ENCODE assay signal across 11 cellular contexts in genomic region chrX:13761606-13762005, GRCh38. TPM values are rescaled to one million over a fixed set of nuclear protein-coding genes. Genes with fewer than 3 reads are reported as not detected.
DNase-seq lines count a peak whose midpoint lies in the region; ATAC-seq and TF ChIP-seq lines count a peak whose summit lies in the region.
"Had no signal": no experiment of that assay in that cellular context is flagged by ENCODE, and none has a peak within 500 bp of the region (broad histone marks: within the 10 kb centered on the region; RNA-seq: fewer than 3 reads in every experiment).

No MANE protein-coding gene starts in this region.

- H3K4me1 ChIP-seq in mesendoderm (ENCODE audit: control insufficient read depth, low read depth, low read length) (no peaks in the 10 kb centered on the region), ovary (ENCODE audit: insufficient read depth) (no peaks in the 10 kb centered on the region)

- H3K4ac ChIP-seq in mesendoderm (ENCODE audit: low read depth, low read length): no peak overlapping the region

- no peak for TF ChIP-seq CTCF in ovary (IDR thresholded peaks at IDR 0.05)

- H3K27me3 ChIP-seq in mesendoderm (ENCODE audit: insufficient read depth, low read length, poor library complexity) (no peaks in the 10 kb centered on the region), ovary (no peaks in the 10 kb centered on the region)
- H3K27me3 ChIP-seq: tibial artery had no signal

- no peak overlapping the region for H4K8ac ChIP-seq in mesendoderm (ENCODE audit: low read depth, low read length)

- ATAC-seq in GM19025 (IDR thresholded peaks at IDR 0.05; ENCODE audit: low read depth, unreplicated experiment): peak; percentile 48
- peak; percentile 73 for ATAC-seq in HG02759 (IDR thresholded peaks at IDR 0.05; ENCODE audit: unreplicated experiment)
- no peak for ATAC-seq in left lobe of liver

- no peaks in the 10 kb centered on the region for H3K9me3 ChIP-seq in ovary
- H3K9me3 ChIP-seq: tibial artery had no signal

- no peak overlapping the region for H4K5ac ChIP-seq in mesendoderm (ENCODE audit: low read length)

- no peak overlapping the region for H2BK120ac ChIP-seq in mesendoderm (ENCODE audit: low read depth, low read length)

- H3K79me1 ChIP-seq in mesendoderm (ENCODE audit: low read length): no peaks in the 10 kb centered on the region

- no peak overlapping the region for H3K18ac ChIP-seq in mesendoderm (ENCODE audit: low read length)

- H3K23ac ChIP-seq in mesendoderm (ENCODE audit: low read length): no peak overlapping the region

- no peak overlapping the region for H3K4me3 ChIP-seq in mesendoderm (ENCODE audit: low read length)
- no peak overlapping the region for H3K4me3 ChIP-seq in ovary
- H3K4me3 ChIP-seq: tibial artery had no signal

- H3K36me3 ChIP-seq in mesendoderm (ENCODE audit: control insufficient read depth, insufficient read depth, low read length) (no peaks in the 10 kb centered on the region), ovary (no peaks in the 10 kb centered on the region)

- no peak overlapping the region for H2AK5ac ChIP-seq in mesendoderm (ENCODE audit: low read length)

- H3K79me2 ChIP-seq in mesendoderm (ENCODE audit: control insufficient read depth, insufficient read depth, low read length): no peaks in the 10 kb centered on the region

- WGBS in mesendoderm (ENCODE audit: extremely low coverage, insufficient coverage, low lambda C conversion rate): no CpG with 5 or more reads among the region's 5 CpGs
- WGBS in ovary, 3 donors: 56 to 65% (median 59%) methylated on average over 5 of the region's 5 CpGs

- no peak overlapping the region for H3K4me2 ChIP-seq in mesendoderm (ENCODE audit: low read length)

- no peak overlapping the region for H3K27ac ChIP-seq in mesendoderm (ENCODE audit: low read depth, low read length)
- no peak overlapping the region for H3K27ac ChIP-seq in ovary
- H3K27ac ChIP-seq: tibial artery had no signal

- H3K9ac ChIP-seq in mesendoderm (ENCODE audit: low read length): no peak overlapping the region

- H3K56ac ChIP-seq in mesendoderm (ENCODE audit: low read length): no peak overlapping the region

- DNase-seq in NOMO-1 treated with dmso at 0.1 percent for 144 hours (lab: John Stamatoyannopoulos, UW; ENCODE audit: unreplicated experiment): peak; percentile 67
- peak; percentile 54 for DNase-seq in mesendoderm
- DNase-seq in ovary: no peak
- DNase-seq in NCI-H2029 (lab: John Stamatoyannopoulos, UW): no peak
- no peak for DNase-seq in DMS114 treated with DMSO at 0.1 percent for 48 hours (lab: John Stamatoyannopoulos, UW; ENCODE audit: unreplicated experiment)
- DNase-seq in left lobe of liver (ENCODE audit: low spot score): no peak
- DNase-seq: activated CD8-positive, alpha-beta memory T cell treated with anti-CD3 and anti-CD28 coated beads, Interleukin-2, amount 50 U/mL, for 4 hours; dermis blood vessel endothelial cell; tibial artery had no signal

- H2BK15ac ChIP-seq in mesendoderm (replicated peaks; ENCODE audit: low read depth): no peak overlapping the region

- no peak overlapping the region for H2BK5ac ChIP-seq in mesendoderm (ENCODE audit: low read length)

- TF ChIP-seq EP300 in ovary (IDR thresholded peaks at IDR 0.05): no peak

- no peak for TF ChIP-seq POLR2A in ovary (IDR thresholded peaks at IDR 0.05)

- intact Hi-C loops in ovary (cut with DNase I): loop anchor here in 1 of 4 donors (10.0 kb wide), 1 partner anchor 273 kb away; no protein-coding TSS in a partner anchor

RNA-seq across cellular contexts. Expression of gene OFD1, which starts 27.1 kb away (rescaled TPM):
- polyA plus RNA-seq in mesendoderm (2013, experiment 1 of 2): 21.3 TPM
- 21.7 TPM for polyA plus RNA-seq in mesendoderm (2013, experiment 2 of 2)
- total RNA-seq in ovary (10 to 100 TPM; 27.0 to 35.7 (median 33.7) TPM), left lobe of liver (10.1 TPM)
- 10 to 100 TPM; 21.8 to 22.2 TPM for polyA plus RNA-seq in ovary

RNA-seq across cellular contexts. Expression of gene TRAPPC2, which starts 27.2 kb away (rescaled TPM):
- 5.9 TPM for polyA plus RNA-seq in mesendoderm (2013, experiment 1 of 2)
- 5.5 TPM for polyA plus RNA-seq in mesendoderm (2013, experiment 2 of 2)
- total RNA-seq in ovary: 10 to 100 TPM; 18.6 to 26.5 (median 21.1) TPM
- 10 to 100 TPM; 10.7 to 11.2 TPM for polyA plus RNA-seq in ovary
- 5.8 TPM for total RNA-seq in left lobe of liver

RNA-seq across cellular contexts. Expression of gene GPM6B, which starts 55.3 kb away (rescaled TPM):
- 38.1 TPM for polyA plus RNA-seq in mesendoderm (2013, experiment 1 of 2)
- 37.4 TPM for polyA plus RNA-seq in mesendoderm (2013, experiment 2 of 2)
- total RNA-seq in ovary (1 to 10 TPM in 6 of 7 donors, under 1 TPM in 1; 1.00 to 5.1 (median 4.2) TPM), left lobe of liver (0.48 TPM)
- polyA plus RNA-seq in ovary: 1 to 10 TPM; 3.4 to 9.4 TPM

Comparison
In these comparisons a context has a peak if more than half of its experiments do, and no peak if none do; other contexts are left out.
1. DNase-seq: peak in NOMO-1 treated with dmso at 0.1 percent for 144 hours (single experiment) and mesendoderm (single experiment); none in ovary (0 of 5), NCI-H2029 (single experiment), DMS114 treated with DMSO at 0.1 percent for 48 hours (single experiment) and left lobe of liver (single experiment).